ENCODE assay signal across 18 cellular contexts in genomic region chr1:116340506-116341240, GRCh38.
"Had no signal": no experiment of that assay in that cellular context is flagged by ENCODE, and none has a peak within 500 bp of the region (broad histone marks: within the 10 kb centered on the region; RNA-seq: fewer than 3 reads in every experiment).

No MANE protein-coding gene starts in this region.

- H3K27me3 ChIP-seq: gastroesophageal sphincter, right lobe of liver, spleen, upper lobe of right lung had no signal

- H3K4me1 Mint-ChIP-seq: activated B cell treated with CpG ODN at 0.5 μM for 24 hours; stimulated activated naive B cell treated with anti-CD40 and anti-IgM and Interleukin-4, amounts not matched to agents 10 μg/mL and 1 μg/mL and 100 μg/mL, for 72 hours had no signal

- H3K4me3 ChIP-seq: gastroesophageal sphincter, mucosa of descending colon, right lobe of liver, spleen, upper lobe of right lung had no signal

- ATAC-seq: gastroesophageal sphincter; mucosa of descending colon; naive thymus-derived CD8-positive, alpha-beta T cell; stimulated activated naive B cell treated with anti-CD40 and anti-IgM and Interleukin-4, amounts not matched to agents 10 μg/mL and 1 μg/mL and 100 μg/mL, for 72 hours; upper lobe of right lung had no signal

- H3K9me3 Mint-ChIP-seq: activated B cell treated with CpG ODN at 0.5 μM for 24 hours; activated naive CD8-positive, alpha-beta T cell treated with anti-CD3 and anti-CD28 coated beads for 36 hours; endodermal cell; naive thymus-derived CD8-positive, alpha-beta T cell; stimulated activated naive B cell treated with anti-CD40 and anti-IgM and Interleukin-4, amounts not matched to agents 10 μg/mL and 1 μg/mL and 100 μg/mL, for 72 hours; T-helper 1 cell treated with Interleukin-12 subunit alpha and Interleukin-12 subunit beta and Interleukin-4 antibody, amounts not matched to agents 30 μg/mL and 1 μg/mL, for 36 hours had no signal

- H3K27ac ChIP-seq: gastroesophageal sphincter, neutrophil, right lobe of liver, spleen, upper lobe of right lung had no signal

- H3K4me1 ChIP-seq: gastroesophageal sphincter, spleen, upper lobe of right lung had no signal

- H3K27ac Mint-ChIP-seq: activated B cell treated with CpG ODN at 0.5 μM for 24 hours; activated naive CD8-positive, alpha-beta T cell treated with anti-CD3 and anti-CD28 coated beads for 36 hours; endodermal cell; progenitor cell of endocrine pancreas; stimulated activated naive B cell treated with anti-CD40 and anti-IgM and Interleukin-4, amounts not matched to agents 10 μg/mL and 1 μg/mL and 100 μg/mL, for 72 hours; T-helper 1 cell treated with Interleukin-12 subunit alpha and Interleukin-12 subunit beta and Interleukin-4 antibody, amounts not matched to agents 30 μg/mL and 1 μg/mL, for 36 hours had no signal

- H3K36me3 ChIP-seq: gastroesophageal sphincter, neutrophil, right lobe of liver, spleen, upper lobe of right lung had no signal

- H3K36me3 Mint-ChIP-seq: activated naive CD8-positive, alpha-beta T cell treated with anti-CD3 and anti-CD28 coated beads for 36 hours; naive thymus-derived CD8-positive, alpha-beta T cell; stimulated activated naive B cell treated with anti-CD40 and anti-IgM and Interleukin-4, amounts not matched to agents 10 μg/mL and 1 μg/mL and 100 μg/mL, for 72 hours had no signal

- H3K4me3 Mint-ChIP-seq: activated B cell treated with CpG ODN at 0.5 μM for 24 hours; activated naive CD8-positive, alpha-beta T cell treated with anti-CD3 and anti-CD28 coated beads for 36 hours; endodermal cell; naive thymus-derived CD8-positive, alpha-beta T cell; stimulated activated naive B cell treated with anti-CD40 and anti-IgM and Interleukin-4, amounts not matched to agents 10 μg/mL and 1 μg/mL and 100 μg/mL, for 72 hours; T-helper 1 cell treated with Interleukin-12 subunit alpha and Interleukin-12 subunit beta and Interleukin-4 antibody, amounts not matched to agents 30 μg/mL and 1 μg/mL, for 36 hours had no signal

- DNase-seq: activated B cell treated with CpG ODN at 0.5 μM for 24 hours; activated CD4-positive, alpha-beta T cell treated with anti-CD3 and anti-CD28 coated beads, Interleukin-2, amount 50 U/mL, for 1 hour; activated effector memory CD4-positive, alpha-beta T cell treated with anti-CD3 and anti-CD28 coated beads, Interleukin-2, amount 50 U/mL, for 16 hours; activated naive CD8-positive, alpha-beta T cell treated with anti-CD3 and anti-CD28 coated beads for 36 hours; anterior cingulate cortex; endodermal cell; left cardiac atrium; mucosa of descending colon; naive thymus-derived CD8-positive, alpha-beta T cell; right lobe of liver; spleen; stimulated activated CD4-positive, alpha-beta T cell treated with anti-CD3 and anti-CD28 coated beads, Interleukin-1b, Interleukin-23, amount 100 ng/mL, for 48 hours; stimulated activated naive B cell treated with anti-CD40 and anti-IgM and Interleukin-4, amounts not matched to agents 10 μg/mL and 1 μg/mL and 100 μg/mL, for 72 hours; upper lobe of right lung had no signal

- H3K9me3 ChIP-seq: gastroesophageal sphincter, mucosa of descending colon, neutrophil, right lobe of liver, spleen, upper lobe of right lung had no signal

- H3K27me3 Mint-ChIP-seq: activated naive CD8-positive, alpha-beta T cell treated with anti-CD3 and anti-CD28 coated beads for 36 hours; progenitor cell of endocrine pancreas had no signal
